1 cellular context compared by ENCODE assay signal in genomic region chr12:109768901-109769670, GRCh38.
TF ChIP-seq lines count a peak whose summit lies in the region.

No MANE protein-coding gene starts in this region.

TF ChIP-seq in SK-N-SH treated with all-trans-retinoic acid at 6 μM for 48 hours, 23 proteins besides CTCF, POLR2A, EP300 and RAD21 (continued from another document):
- TF ChIP-seq TSHZ2 (CRISPR knock-in tag; IDR thresholded peaks at IDR 0.05), result no peak
